ENCODE assay signal across 22 cellular contexts in genomic region chr1:47804127-47804526, GRCh38.
DNase-seq lines count a peak whose midpoint lies in the region; TF ChIP-seq lines count a peak whose summit lies in the region.
"Had no signal": no experiment of that assay in that cellular context is flagged by ENCODE, and none has a peak within 500 bp of the region (broad histone marks: within the 10 kb centered on the region; RNA-seq: fewer than 3 reads in every experiment).

No MANE protein-coding gene starts in this region.

- DNase-seq in NCI-H1417 (lab: John Stamatoyannopoulos, UW) (peak; percentile 16 to 68 (median 26)), NCI-H1417 treated with DMSO at 0.1 percent for 48 hours (lab: John Stamatoyannopoulos, UW) (no peak), NCI-H2029 (lab: John Stamatoyannopoulos, UW) (peak; percentile 76), SHP77 (lab: John Stamatoyannopoulos, UW) (peak; percentile 22 to 41), nephron progenitor cell (peak; percentile 44), activated gamma-delta T cell treated with Interleukin-2 at 50 U/mL for 16 hours (no peak), GF-D8 (lab: John Stamatoyannopoulos, UW) (no peak)
- no peak for DNase-seq in activated CD4-positive, CD25-positive, alpha-beta regulatory T cell treated with anti-CD3 and anti-CD28 coated beads, Interleukin-2, amount 50 U/mL, for 72 hours
- DNase-seq: 8988T; activated CD4-positive, CD25-positive, alpha-beta regulatory T cell; activated CD8-positive, alpha-beta T cell treated with anti-CD3 and anti-CD28 coated beads, Interleukin-2, amount 10 ng/mL, durations not matched to agents 7 days and 5 days; activated T-cell treated with anti-CD3 and anti-CD28 coated beads, Interleukin-2, amount 50 U/mL, for 48 hours; body of pancreas; Calu3; hippocampal formation; midbrain; NCI-H1105 treated with DMSO at 0.1 percent for 48 hours; NCI-H774; testis had no signal

- H3K36me3 Mint-ChIP-seq in nephron progenitor cell (ENCODE audit: low read depth): peaks cover 16% of the 10 kb centered on the region
- H3K36me3 Mint-ChIP-seq: activated naive CD4-positive, alpha-beta T cell treated with anti-CD3 and anti-CD28 coated beads, Interleukin-2, amount 50 U/mL, for 72 hours; stimulated activated effector memory CD8-positive, alpha-beta T cell treated with anti-CD3 and anti-CD28 coated beads, Interleukin-12 subunit alpha, Interleukin-12 subunit beta, amount 100 ng/mL, for 72 hours had no signal

- H3K27me3 Mint-ChIP-seq in nephron progenitor cell (ENCODE audit: low read depth, poor library complexity): peaks cover 8% of the 10 kb centered on the region

- no peak overlapping the region for H3K4me3 Mint-ChIP-seq in nephron progenitor cell
- H3K4me3 Mint-ChIP-seq: activated CD8-positive, alpha-beta T cell treated with anti-CD3 and anti-CD28 coated beads, Interleukin-2, amount 10 ng/mL, durations not matched to agents 7 days and 5 days; neural crest cell; stimulated activated effector memory CD8-positive, alpha-beta T cell treated with anti-CD3 and anti-CD28 coated beads, Interleukin-12 subunit alpha, Interleukin-12 subunit beta, amount 100 ng/mL, for 72 hours had no signal

- peak overlapping the region; percentile 69 for H3K27ac Mint-ChIP-seq in nephron progenitor cell
- H3K27ac Mint-ChIP-seq: activated CD8-positive, alpha-beta T cell treated with anti-CD3 and anti-CD28 coated beads, Interleukin-2, amount 10 ng/mL, durations not matched to agents 7 days and 5 days; activated naive CD4-positive, alpha-beta T cell treated with anti-CD3 and anti-CD28 coated beads, Interleukin-2, amount 50 U/mL, for 72 hours; stimulated activated effector memory CD8-positive, alpha-beta T cell treated with anti-CD3 and anti-CD28 coated beads, Interleukin-12 subunit alpha, Interleukin-12 subunit beta, amount 100 ng/mL, for 72 hours had no signal

- no peaks in the 10 kb centered on the region for H3K9me3 Mint-ChIP-seq in nephron progenitor cell
- H3K9me3 Mint-ChIP-seq: activated naive CD4-positive, alpha-beta T cell treated with anti-CD3 and anti-CD28 coated beads, Interleukin-2, amount 50 U/mL, for 72 hours; neural crest cell; stimulated activated effector memory CD8-positive, alpha-beta T cell treated with anti-CD3 and anti-CD28 coated beads, Interleukin-12 subunit alpha, Interleukin-12 subunit beta, amount 100 ng/mL, for 72 hours had no signal

- H3K4me1 Mint-ChIP-seq in nephron progenitor cell: peaks cover 36% of the 10 kb centered on the region
- H3K4me1 Mint-ChIP-seq: stimulated activated effector memory CD8-positive, alpha-beta T cell treated with anti-CD3 and anti-CD28 coated beads, Interleukin-12 subunit alpha, Interleukin-12 subunit beta, amount 100 ng/mL, for 72 hours had no signal

- no peak for TF ChIP-seq CTCF in nephron progenitor cell (IDR thresholded peaks at IDR 0.05)

Comparison
In these comparisons a context has a peak if more than half of its experiments do, and no peak if none do; other contexts are left out.
1. DNase-seq: peak in NCI-H1417 (3 of 3), NCI-H2029 (single experiment), SHP77 (2 of 2) and nephron progenitor cell (single experiment); none in NCI-H1417 treated with DMSO at 0.1 percent for 48 hours (single experiment), activated gamma-delta T cell treated with Interleukin-2 at 50 U/mL for 16 hours (single experiment), activated CD4-positive, CD25-positive, alpha-beta regulatory T cell treated with anti-CD3 and anti-CD28 coated beads, Interleukin-2, amount 50 U/mL, for 72 hours (single experiment) and GF-D8 (single experiment).